8 cellular contexts compared by ENCODE assay signal in genomic region chr6:90478789-90479602, GRCh38.
DNase-seq lines count a peak whose midpoint lies in the region; ATAC-seq, FAIRE-seq and TF ChIP-seq lines count a peak whose summit lies in the region.

No MANE protein-coding gene starts in this region.

- peaks cover 52% of the 10 kb centered on the region for H3K4me1 Mint-ChIP-seq in activated CD8-positive, alpha-beta T cell treated with anti-CD3 and anti-CD28 coated beads for 36 hours (ENCODE audit: low read depth)
- H3K4me1 Mint-ChIP-seq in memory B cell: peaks cover 9% of the 10 kb centered on the region

- no peak overlapping the region for H3K4me3 Mint-ChIP-seq in activated CD8-positive, alpha-beta T cell treated with anti-CD3 and anti-CD28 coated beads for 36 hours
- H3K4me3 Mint-ChIP-seq in memory B cell: peak overlapping the region; percentile 84

- DNase-seq in D721Med (ENCODE audit: insufficient read length, low spot score) (no peak), HTR-8/SVneo (ENCODE audit: insufficient read length, low spot score) (peak; percentile 92), NK-92 (lab: John Stamatoyannopoulos, UW; ENCODE audit: unreplicated experiment) (peak; percentile 27), memory B cell (ENCODE audit: low spot score in 2 of 2) (peak; percentile 82 to 83)
- DNase-seq in activated CD8-positive, alpha-beta T cell treated with anti-CD3 and anti-CD28 coated beads for 36 hours: peak; percentile 90
- peak; percentile 70 for DNase-seq in effector CD8-positive, alpha-beta T cell (lab: John Stamatoyannopoulos, UW)
- DNase-seq in stimulated activated CD8-positive, alpha-beta memory T cell treated with anti-CD3 and anti-CD28 coated beads, Interleukin-2, amount 100 ng/mL, for 1 hour (ENCODE audit: low read depth in 2 of 2): peak; percentile 61 to 75

- ATAC-seq in GM21515 (IDR thresholded peaks at IDR 0.05; ENCODE audit: unreplicated experiment) (peak; percentile 90), memory B cell (ENCODE audit: low read depth) (peak; percentile 94)
- ATAC-seq in activated CD8-positive, alpha-beta T cell treated with anti-CD3 and anti-CD28 coated beads for 36 hours: peak; percentile 90

- CTCF ChIA-PET in activated CD8-positive, alpha-beta T cell treated with anti-CD3 and anti-CD28 coated beads for 36 hours (lab: Charles Lee): interaction anchor here (0.6 to 12.8 kb wide), 69 partner anchors 9 to 686 kb away, joined by 3 to 231 read pairs (median 5); partner anchors contain the start of gene MDN1

- intact Hi-C loops in activated CD8-positive, alpha-beta T cell treated with anti-CD3 and anti-CD28 coated beads for 36 hours (cut with micrococcal nuclease): loop anchor here (1.0 to 2.0 kb wide), 3 partner anchors 86 to 538 kb away; no protein-coding TSS in a partner anchor

- H3K9me3 Mint-ChIP-seq in activated CD8-positive, alpha-beta T cell treated with anti-CD3 and anti-CD28 coated beads for 36 hours: peaks cover 4% of the 10 kb centered on the region
- no peaks in the 10 kb centered on the region for H3K9me3 Mint-ChIP-seq in memory B cell

- H3K27ac Mint-ChIP-seq in activated CD8-positive, alpha-beta T cell treated with anti-CD3 and anti-CD28 coated beads for 36 hours: peak overlapping the region; percentile 66
- peak overlapping the region; percentile 91 for H3K27ac Mint-ChIP-seq in memory B cell

- POLR2A ChIA-PET in activated CD8-positive, alpha-beta T cell treated with anti-CD3 and anti-CD28 coated beads for 36 hours (lab: Charles Lee): interaction anchor here (0.6 to 8.2 kb wide), 11 partner anchors 14 to 538 kb away, joined by 3 to 65 read pairs (median 5); no protein-coding TSS in a partner anchor

- peak; percentile 85 for TF ChIP-seq CTCF in D721Med (IDR thresholded peaks at IDR 0.05; ENCODE audit: insufficient read depth, missing control alignments)
- peak; percentile 97 for TF ChIP-seq CTCF in activated CD8-positive, alpha-beta T cell treated with anti-CD3 and anti-CD28 coated beads for 36 hours (IDR thresholded peaks at IDR 0.05)

- no peaks in the 10 kb centered on the region for H3K27me3 Mint-ChIP-seq in activated CD8-positive, alpha-beta T cell treated with anti-CD3 and anti-CD28 coated beads for 36 hours
- H3K27me3 Mint-ChIP-seq in memory B cell: no peaks in the 10 kb centered on the region

- FAIRE-seq in D721Med (lab: Jason Lieb, UNC) (peak; percentile 16), HTR-8/SVneo (lab: Jason Lieb, UNC) (peak; percentile 92)

- no peaks in the 10 kb centered on the region for H3K36me3 Mint-ChIP-seq in activated CD8-positive, alpha-beta T cell treated with anti-CD3 and anti-CD28 coated beads for 36 hours (ENCODE audit: low read depth)
- H3K36me3 Mint-ChIP-seq in memory B cell: no peaks in the 10 kb centered on the region
